ENCODE assay signal across 8 cellular contexts in the genomic region with DNA sequence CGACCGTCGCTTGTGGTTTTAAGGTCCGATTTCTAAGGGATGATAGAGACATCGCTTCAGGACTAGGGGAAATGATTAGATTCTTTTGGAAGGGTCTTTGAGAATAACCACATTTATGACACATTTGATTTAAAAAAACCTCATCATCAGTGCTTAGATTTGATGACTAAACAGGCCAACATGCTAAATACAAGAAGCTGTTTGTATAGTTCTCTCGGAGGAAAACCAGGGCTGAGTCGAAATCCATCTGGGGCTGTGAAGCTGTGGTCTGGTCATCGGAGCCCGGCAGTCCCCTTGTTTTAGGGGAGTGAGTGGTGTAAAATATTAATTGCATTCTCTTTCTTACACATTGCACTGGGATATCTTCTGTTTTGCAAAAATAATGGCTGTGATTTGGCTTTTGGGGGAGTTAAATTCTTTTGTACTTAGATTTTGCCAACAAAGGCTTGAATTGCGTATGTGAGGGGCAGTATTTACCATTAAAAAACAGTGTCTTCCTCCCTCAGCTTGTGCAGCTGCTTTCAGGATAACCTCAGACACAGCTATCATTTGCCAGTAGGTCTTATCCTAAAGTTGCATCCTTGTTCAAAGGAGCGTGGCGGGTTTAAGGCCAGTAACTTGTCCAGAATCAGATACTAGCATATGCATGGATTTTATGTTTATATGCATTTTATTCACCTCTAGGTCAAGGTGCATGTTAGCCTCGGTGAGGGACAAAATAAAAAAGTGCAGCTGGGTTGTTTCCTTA. TPM values are rescaled to one million over a fixed set of nuclear protein-coding genes. Genes with fewer than 3 reads are reported as not detected.
DNase-seq lines count a peak whose midpoint lies in the region; TF ChIP-seq lines count a peak whose summit lies in the region.

No MANE protein-coding gene starts in this region.

- H3K9ac ChIP-seq in mesenchymal stem cell (ENCODE audit: low read length) = peak overlapping the region; percentile 93

- no peaks in the 10 kb centered on the region for H3K36me3 ChIP-seq in mesenchymal stem cell (ENCODE audit: control insufficient read depth in 1 of 2, insufficient read depth in 2 of 2, low read depth in 1 of 2, low read length in 2 of 2)
- H3K36me3 ChIP-seq in vagina = no peaks in the 10 kb centered on the region

- no peaks in the 10 kb centered on the region for H3K27me3 Mint-ChIP-seq in MCF 10A (ENCODE audit: insufficient read depth, unreplicated experiment)

- peak overlapping the region; percentile 55 for H3K4me3 Mint-ChIP-seq in MCF 10A (ENCODE audit: unreplicated experiment)

- H3K4me1 Mint-ChIP-seq in MCF 10A (ENCODE audit: insufficient read depth, unreplicated experiment) = peaks cover 6% of the 10 kb centered on the region

- H3K27me3 ChIP-seq in mesenchymal stem cell (ENCODE audit: control insufficient read depth in 1 of 2, insufficient read depth in 1 of 2, low read length in 2 of 2) (no peaks in the 10 kb centered on the region), vagina (no peaks in the 10 kb centered on the region)

- BruUV-seq in MCF 10A (replicated peaks; lab: Mats Ljungman, UMichigan) = no TSS peak

- no peak overlapping the region for H2AK5ac ChIP-seq in mesenchymal stem cell (ENCODE audit: low read length, severe bottlenecking)

- peak; percentile 55 to 89 (median 73) for DNase-seq in NCI-H1417 (lab: John Stamatoyannopoulos, UW)
- DNase-seq in NCI-H1417 treated with DMSO at 0.1 percent for 48 hours (lab: John Stamatoyannopoulos, UW) = no peak
- peak; percentile 52 for DNase-seq in LHCN-M2 (ENCODE audit: low read depth)
- no peak for DNase-seq in MCF 10A (ENCODE audit: unreplicated experiment)
- peak; percentile 56 for DNase-seq in mesenchymal stem cell
- DNase-seq in vagina (ENCODE audit: extremely low spot score in 2 of 2) = no peak
- DNase-seq in SW 1271 (lab: John Stamatoyannopoulos, UW) = no peak
- no peak for DNase-seq in kidney tubule cell (ENCODE audit: low spot score)

- no peak overlapping the region for H2BK5ac ChIP-seq in mesenchymal stem cell (ENCODE audit: low read depth, low read length, poor library complexity, severe bottlenecking)

- peaks cover 3% of the 10 kb centered on the region for H3K79me1 ChIP-seq in mesenchymal stem cell (replicated peaks; ENCODE audit: low read length, poor library complexity, severe bottlenecking)

- no peak overlapping the region for H3K18ac ChIP-seq in mesenchymal stem cell (ENCODE audit: low read depth in 1 of 2, low read length in 2 of 2)

- H2BK120ac ChIP-seq in mesenchymal stem cell (ENCODE audit: low read depth, low read length) = no peak overlapping the region

- H3K27ac Mint-ChIP-seq in MCF 10A (ENCODE audit: low read depth, unreplicated experiment) = no peak overlapping the region

- no peaks in the 10 kb centered on the region for H3K9me3 ChIP-seq in mesenchymal stem cell (ENCODE audit: control insufficient read depth, low read length)
- H3K9me3 ChIP-seq in vagina = no peaks in the 10 kb centered on the region

- H3K4ac ChIP-seq in mesenchymal stem cell (ENCODE audit: low read depth in 1 of 2, low read length in 2 of 2) = no peak overlapping the region

- H3K27ac ChIP-seq in mesenchymal stem cell (ENCODE audit: low read length, poor library complexity, severe bottlenecking) (no peak overlapping the region), vagina (peak overlapping the region; percentile 34)

- peak overlapping the region; percentile 79 for H3K4me2 ChIP-seq in mesenchymal stem cell (ENCODE audit: low read length, poor library complexity, severe bottlenecking)

- H3K36me3 Mint-ChIP-seq in MCF 10A (ENCODE audit: insufficient read depth, unreplicated experiment) = no peaks in the 10 kb centered on the region

- H2BK15ac ChIP-seq in mesenchymal stem cell (ENCODE audit: low read depth, poor library complexity, severe bottlenecking) = no peak overlapping the region

- intact Hi-C loops in MCF 10A (cut with micrococcal nuclease) (no loop called here), vagina (cut with DNase I) (no loop called here)

- H3K4me1 ChIP-seq in mesenchymal stem cell (ENCODE audit: control insufficient read depth, insufficient read depth, low read depth, low read length) (peaks cover 3% of the 10 kb centered on the region), vagina (peaks cover 14% of the 10 kb centered on the region)

- CTCF ChIA-PET in MCF 10A (lab: Yijun Ruan, JAX) = interaction anchor here (0.9 to 2.6 kb wide), 3 partner anchors 57 to 368 kb away, joined by 3 to 9 read pairs (median 6); no protein-coding TSS in a partner anchor

- H3K23ac ChIP-seq in mesenchymal stem cell (ENCODE audit: low read length in 2 of 2) = no peak overlapping the region

- no peak overlapping the region for H4K8ac ChIP-seq in mesenchymal stem cell (ENCODE audit: low read length)

- POLR2A ChIA-PET in MCF 10A (lab: Yijun Ruan, JAX) = interaction anchor here (0.7 to 0.9 kb wide), 4 partner anchors 12 to 216 kb away, joined by 3 read pairs; no protein-coding TSS in a partner anchor

- TF ChIP-seq CTCF in MCF 10A (IDR thresholded peaks at IDR 0.05; ENCODE audit: unreplicated experiment) (no peak), vagina (IDR thresholded peaks at IDR 0.05) (no peak)

- peaks cover 11% of the 10 kb centered on the region for H3K9me3 Mint-ChIP-seq in MCF 10A (ENCODE audit: unreplicated experiment)

- H4K91ac ChIP-seq in mesenchymal stem cell (ENCODE audit: low read length) = no peak overlapping the region

- H3K4me3 ChIP-seq in mesenchymal stem cell (ENCODE audit: insufficient read depth in 1 of 2, low read depth in 1 of 2, low read length in 2 of 2) = peak overlapping the region; percentile 23 to 81
- peak overlapping the region; percentile 36 to 41 for H3K4me3 ChIP-seq in vagina

- no peak overlapping the region for H3K14ac ChIP-seq in mesenchymal stem cell (ENCODE audit: low read length in 2 of 2)

- H2AFZ ChIP-seq in mesenchymal stem cell (ENCODE audit: low read depth, low read length) = no peak overlapping the region

- no peak overlapping the region for H2BK12ac ChIP-seq in mesenchymal stem cell (ENCODE audit: low read length in 2 of 2)

- WGBS in mesenchymal stem cell = 10% methylated on average over 8 of the region's 13 CpGs

- no peak for TF ChIP-seq POLR2A in vagina (IDR thresholded peaks at IDR 0.05)

RNA-seq across cellular contexts. Expression of a gene that starts 0.6 kb away (rescaled TPM):
- total RNA-seq in LHCN-M2 (2014; rRNA removed) (45.6 and 54.1 TPM in 2 replicates), MCF 10A (2022) (0.28 and 0.64 TPM in 2 replicates), vagina (12.8 TPM)
- 9.2 TPM for polyA plus RNA-seq in LHCN-M2 (2012)
- polyA plus RNA-seq in mesenchymal stem cell (2013, experiment 1 of 2) = 57.8 TPM
- polyA plus RNA-seq in mesenchymal stem cell (2013, experiment 2 of 2) = 57.5 TPM

Comparison
In these comparisons a context has a peak if more than half of its experiments do, and no peak if none do; other contexts are left out.
1. DNase-seq: peak in NCI-H1417 (3 of 3), LHCN-M2 (single experiment) and mesenchymal stem cell (single experiment); none in NCI-H1417 treated with DMSO at 0.1 percent for 48 hours (single experiment), MCF 10A (single experiment), vagina (0 of 2), SW 1271 (0 of 2) and kidney tubule cell (single experiment).